Comparison of ENCODE assay signal across 20 cellular contexts in the genomic region with DNA sequence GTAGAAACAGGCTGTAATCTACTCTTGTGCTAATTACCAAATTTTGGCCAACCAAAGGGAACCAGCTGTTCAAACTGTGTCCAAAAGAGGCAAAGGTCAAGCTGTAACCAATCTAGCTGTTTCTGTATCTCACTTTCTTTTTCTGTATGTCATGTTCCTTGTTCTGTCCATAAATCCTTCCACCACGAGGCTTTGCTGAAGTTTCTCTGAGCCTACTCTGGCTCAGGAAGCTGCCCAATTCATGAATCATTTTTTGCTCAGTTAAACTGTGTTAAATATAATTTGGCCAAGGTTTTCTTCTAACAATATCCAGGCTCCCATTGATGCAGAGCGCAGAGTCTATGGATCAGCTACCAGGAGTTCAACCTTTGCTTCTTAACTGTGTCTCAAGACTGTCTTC.
DNase-seq lines count a peak whose midpoint lies in the region; ATAC-seq, FAIRE-seq and TF ChIP-seq lines count a peak whose summit lies in the region.
"Had no signal": no experiment of that assay in that cellular context is flagged by ENCODE, and none has a peak within 500 bp of the region (broad histone marks: within the 10 kb centered on the region; RNA-seq: fewer than 3 reads in every experiment).

No MANE protein-coding gene starts in this region.

- H3K4me1 ChIP-seq in HEK293 (ENCODE audit: control insufficient read depth, insufficient read depth, low read length), result no peaks in the 10 kb centered on the region
- H3K4me1 ChIP-seq in K562 (replicated peaks in 1 of 2; ENCODE audit: control insufficient read depth in 2 of 2, insufficient read depth in 2 of 2, low read length in 2 of 2), result no peaks in the 10 kb centered on the region
- no peaks in the 10 kb centered on the region for H3K4me1 ChIP-seq in gastrocnemius medialis
- H3K4me1 ChIP-seq in thyroid gland, result no peaks in the 10 kb centered on the region
- H3K4me1 ChIP-seq: A549; BLaER1 treated with 17β-estradiol and CSF1 and Interleukin-3, amounts not matched to agents 10 nM and 100 nM; Caco-2 had no signal

- H3K36me3 ChIP-seq in HEK293 (ENCODE audit: control insufficient read depth in 2 of 2, insufficient read depth in 1 of 2, low read length in 2 of 2) (no peaks in the 10 kb centered on the region), K562 (ENCODE audit: control insufficient read depth, insufficient read depth, low read length) (no peaks in the 10 kb centered on the region), gastrocnemius medialis (no peaks in the 10 kb centered on the region), thyroid gland (no peaks in the 10 kb centered on the region)
- H3K36me3 ChIP-seq: BLaER1 treated with 17β-estradiol and CSF1 and Interleukin-3, amounts not matched to agents 10 nM and 100 nM had no signal

- no peak for TF ChIP-seq RAD21 in K562 (CRISPR knock-in tag; conservative IDR thresholded peaks at IDR 0.05 in 1 of 2, IDR thresholded peaks at IDR 0.05 in 1 of 2)

- H3K79me2 ChIP-seq in K562 (ENCODE audit: control insufficient read depth, insufficient read depth, low read length), result no peaks in the 10 kb centered on the region

- in situ Hi-C loops in K562 (cut with MboI) (no loop called here), gastrocnemius medialis (cut with MboI; ENCODE audit: low sequenced_read_pairs in 4 of 4) (no loop called here)

- H2AFZ ChIP-seq in K562 (ENCODE audit: low read depth, low read length), result peak overlapping the region; percentile 42; the same call in 1 of the 2 replicates

- no peak for FAIRE-seq in K562 (lab: Jason Lieb, UNC)
- FAIRE-seq: A549, D721Med, G401.6, GM12891, GM19239 had no signal

- DNase-seq in K562 (ENCODE audit: extremely low read depth in 1 of 4, low spot score in 3 of 4) (no peak), gastrocnemius medialis (no peak), thyroid gland (no peak), SW480 (ENCODE audit: low spot score) (no peak)
- DNase-seq: AML-193; Caco-2; Calu3; CD4-positive, alpha-beta T cell; CD8-positive, alpha-beta T cell; DMS79 treated with DMSO at 0.1 percent for 48 hours; GF-D8 had no signal

- no peak overlapping the region for H3K4me3 ChIP-seq in HEK293 (ENCODE audit: low read depth, low read length)
- H3K4me3 ChIP-seq in K562, result no peak overlapping the region
- no peak overlapping the region for H3K4me3 ChIP-seq in gastrocnemius medialis
- no peak overlapping the region for H3K4me3 ChIP-seq in thyroid gland (replicated peaks in 1 of 3)
- H3K4me3 ChIP-seq: A549; BLaER1 treated with 17β-estradiol and CSF1 and Interleukin-3, amounts not matched to agents 10 nM and 100 nM had no signal

- TF ChIP-seq POLR2A in K562 (conservative IDR thresholded peaks at IDR 0.05) (no peak), gastrocnemius medialis (IDR thresholded peaks at IDR 0.05) (no peak), thyroid gland (IDR thresholded peaks at IDR 0.05) (no peak)

- no peaks in the 10 kb centered on the region for H3K27me3 ChIP-seq in K562 (ENCODE audit: control insufficient read depth in 2 of 2, insufficient read depth in 2 of 2, low read length in 2 of 2)
- H3K27me3 ChIP-seq in gastrocnemius medialis, result no peaks in the 10 kb centered on the region
- no peaks in the 10 kb centered on the region for H3K27me3 ChIP-seq in thyroid gland
- H3K27me3 ChIP-seq: BLaER1 treated with 17β-estradiol and CSF1 and Interleukin-3, amounts not matched to agents 10 nM and 100 nM had no signal

- no peaks in the 10 kb centered on the region for H3K9me3 ChIP-seq in HEK293 (ENCODE audit: control insufficient read depth, insufficient read depth, low read depth, low read length)
- H3K9me3 ChIP-seq in K562 (replicated peaks; ENCODE audit: control insufficient read depth, insufficient read depth, low read depth, low read length), result 0 out of 2 replicates have a peak, but pooled peaks cover 3% of the 10 kb centered on the region
- H3K9me3 ChIP-seq in gastrocnemius medialis, result no peaks in the 10 kb centered on the region
- H3K9me3 ChIP-seq in thyroid gland, result no peaks in the 10 kb centered on the region
- H3K9me3 ChIP-seq: A549; BLaER1 treated with 17β-estradiol and CSF1 and Interleukin-3, amounts not matched to agents 10 nM and 100 nM; Caco-2 had no signal

- TF ChIP-seq CTCF in HEK293 (tag by site-specific recombination; IDR thresholded peaks at IDR 0.05), result no peak
- TF ChIP-seq CTCF in K562 (IDR thresholded peaks at IDR 0.05 in 2 of 3, conservative IDR thresholded peaks at IDR 0.05 in 1 of 3; ENCODE audit: insufficient read depth in 2 of 3, low read depth in 1 of 3, low read length in 3 of 3), result no peak
- no peak for TF ChIP-seq CTCF in gastrocnemius medialis (IDR thresholded peaks at IDR 0.05 in 4 of 5, conservative IDR thresholded peaks at IDR 0.05 in 1 of 5)
- TF ChIP-seq CTCF in thyroid gland (IDR thresholded peaks at IDR 0.05), result no peak

- H3K4me2 ChIP-seq in K562 (ENCODE audit: insufficient read depth, low read length), result no peak overlapping the region
- H3K4me2 ChIP-seq: A549; BLaER1 treated with 17β-estradiol and CSF1 and Interleukin-3, amounts not matched to agents 10 nM and 100 nM had no signal

- POLR2A ChIA-PET in HEK293 (lab: Yijun Ruan, JAX) (no interaction called here), K562 (lab: Yijun Ruan, JAX) (no interaction called here)

- TF ChIP-seq EP300 in K562 (IDR thresholded peaks at IDR 0.05; ENCODE audit: low read length), result no peak

- no TSS peak for BruUV-seq in K562 (replicated peaks; lab: Mats Ljungman, UMichigan)

- intact Hi-C loops in K562 (cut with micrococcal nuclease) (no loop called here), gastrocnemius medialis (cut with DNase I; ENCODE audit: low total_unique reads) (no loop called here), thyroid gland (cut with DNase I) (no loop called here)

- no peak overlapping the region for H3K9ac ChIP-seq in K562 (ENCODE audit: insufficient read depth in 1 of 2, low read depth in 2 of 2, low read length in 2 of 2)
- H3K9ac ChIP-seq: BLaER1 treated with 17β-estradiol and CSF1 and Interleukin-3, amounts not matched to agents 10 nM and 100 nM had no signal

- H3K9me1 ChIP-seq in K562 (ENCODE audit: control insufficient read depth, insufficient read depth, low read length), result no peaks in the 10 kb centered on the region

- CTCF ChIA-PET in HEK293 (lab: Yijun Ruan, JAX) (interaction anchor here (0.6 to 1.3 kb wide), 2 partner anchors 16 to 130 kb away, joined by 3 read pairs; no protein-coding TSS in a partner anchor), K562 (lab: Yijun Ruan, JAX; ENCODE audit: low intra/inter-chr PET ratio) (no interaction called here)

- WGBS in K562 (ENCODE audit: insufficient coverage, low coverage, missing lambda C conversion rate), result 26% methylated on average over 2 of the region's 2 CpGs
- WGBS in thyroid gland, 2 donors, result 83 to 86% methylated on average over 2 of the region's 2 CpGs

- H3K27ac ChIP-seq in HEK293 (ENCODE audit: extremely low read depth, low read depth, low read length) (no peak overlapping the region), K562 (ENCODE audit: extremely low read depth, low read depth, low read length) (no peak overlapping the region), gastrocnemius medialis (peak overlapping the region in 3 of 4 donors; percentile 35 to 56 (median 45)), thyroid gland (no peak overlapping the region)
- H3K27ac ChIP-seq: 22Rv1; A549; BLaER1 treated with 17β-estradiol and CSF1 and Interleukin-3, amounts not matched to agents 10 nM and 100 nM; C4-2B had no signal

- H4K20me1 ChIP-seq in K562 (replicated peaks; ENCODE audit: control insufficient read depth, insufficient read depth, low read length), result no peaks in the 10 kb centered on the region
- H4K20me1 ChIP-seq: BLaER1 treated with 17β-estradiol and CSF1 and Interleukin-3, amounts not matched to agents 10 nM and 100 nM had no signal

- no peak for ATAC-seq in K562
- ATAC-seq in gastrocnemius medialis, result no peak
- ATAC-seq: A549; CD8-positive, alpha-beta T cell had no signal

TF ChIP-seq in HEK293, 187 proteins besides CTCF, POLR2A, EP300 and RAD21:
- TF ChIP-seq ZNF549 (tag by site-specific recombination; IDR thresholded peaks at IDR 0.05) (peak; percentile 84), ZNF146 (tag by site-specific recombination; IDR thresholded peaks at IDR 0.05) (no peak)

TF ChIP-seq in K562, 482 proteins besides CTCF, POLR2A, EP300 and RAD21:
- TF ChIP-seq RBM34 (IDR thresholded peaks at IDR 0.05; ENCODE audit: borderline replicate concordance, insufficient read depth, low read length) (no peak), NR2C2 (CRISPR knock-in tag; IDR thresholded peaks at IDR 0.05) (no peak), NR2C2 (tag; IDR thresholded peaks at IDR 0.05) (0 out of 2 replicates have a peak, but pooled peaks have one; percentile 33)
TF ChIP-seq in K562: peak in this region for 1.

Comparison
In these comparisons a context has a peak if more than half of its experiments do, and no peak if none do; other contexts are left out.
1. H3K27ac ChIP-seq: peak in gastrocnemius medialis (3 of 4); none in HEK293 (single experiment), K562 (single experiment) and thyroid gland (0 of 3).